In the genomic region with DNA sequence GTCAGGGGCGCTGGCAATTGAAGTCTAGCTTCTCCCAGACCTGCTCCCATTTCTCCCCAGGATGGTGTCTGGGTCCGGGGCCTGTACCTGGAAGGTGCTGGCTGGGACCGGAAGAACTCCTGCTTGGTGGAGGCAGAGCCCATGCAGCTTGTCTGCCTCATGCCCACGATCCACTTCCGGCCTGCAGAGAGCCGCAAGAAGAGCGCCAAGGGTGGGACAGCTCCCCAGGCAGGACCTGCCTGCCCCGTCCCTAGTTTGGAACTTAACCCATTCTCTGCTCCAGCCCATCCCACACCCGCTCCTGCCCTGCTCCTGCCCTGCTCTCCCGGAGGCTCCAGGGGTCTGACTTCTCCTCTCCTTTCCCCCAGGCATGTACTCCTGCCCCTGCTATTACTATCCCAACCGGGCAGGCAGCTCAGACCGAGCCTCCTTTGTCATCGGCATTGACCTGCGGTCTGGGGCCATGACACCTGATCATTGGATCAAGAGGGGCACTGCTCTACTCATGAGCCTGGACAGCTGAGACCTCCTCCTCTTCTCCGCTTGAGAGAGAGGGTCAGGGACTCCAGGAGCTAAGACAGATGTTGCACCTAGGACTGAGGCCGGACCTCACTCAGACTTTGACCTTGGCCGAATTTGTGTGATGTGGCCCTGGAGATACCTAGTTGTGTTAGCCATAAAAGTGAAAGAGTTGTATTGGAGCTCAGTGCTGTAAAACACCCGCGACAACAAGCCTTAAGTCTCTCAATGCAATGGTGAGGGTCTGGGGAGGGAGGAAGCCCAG, we compare ENCODE assay signal across 1 cellular context.
TF ChIP-seq lines count a peak whose summit lies in the region.

No MANE protein-coding gene starts in this region.

TF ChIP-seq in HepG2, 621 proteins besides CTCF, POLR2A, EP300 and RAD21 (continued from another document and continues in another):
- TF ChIP-seq, protein P1, sequence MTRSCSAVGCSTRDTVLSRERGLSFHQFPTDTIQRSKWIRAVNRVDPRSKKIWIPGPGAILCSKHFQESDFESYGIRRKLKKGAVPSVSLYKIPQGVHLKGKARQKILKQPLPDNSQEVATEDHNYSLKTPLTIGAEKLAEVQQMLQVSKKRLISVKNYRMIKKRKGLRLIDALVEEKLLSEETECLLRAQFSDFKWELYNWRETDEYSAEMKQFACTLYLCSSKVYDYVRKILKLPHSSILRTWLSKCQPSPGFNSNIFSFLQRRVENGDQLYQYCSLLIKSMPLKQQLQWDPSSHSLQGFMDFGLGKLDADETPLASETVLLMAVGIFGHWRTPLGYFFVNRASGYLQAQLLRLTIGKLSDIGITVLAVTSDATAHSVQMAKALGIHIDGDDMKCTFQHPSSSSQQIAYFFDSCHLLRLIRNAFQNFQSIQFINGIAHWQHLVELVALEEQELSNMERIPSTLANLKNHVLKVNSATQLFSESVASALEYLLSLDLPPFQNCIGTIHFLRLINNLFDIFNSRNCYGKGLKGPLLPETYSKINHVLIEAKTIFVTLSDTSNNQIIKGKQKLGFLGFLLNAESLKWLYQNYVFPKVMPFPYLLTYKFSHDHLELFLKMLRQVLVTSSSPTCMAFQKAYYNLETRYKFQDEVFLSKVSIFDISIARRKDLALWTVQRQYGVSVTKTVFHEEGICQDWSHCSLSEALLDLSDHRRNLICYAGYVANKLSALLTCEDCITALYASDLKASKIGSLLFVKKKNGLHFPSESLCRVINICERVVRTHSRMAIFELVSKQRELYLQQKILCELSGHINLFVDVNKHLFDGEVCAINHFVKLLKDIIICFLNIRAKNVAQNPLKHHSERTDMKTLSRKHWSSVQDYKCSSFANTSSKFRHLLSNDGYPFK (CRISPR knock-in tag; IDR thresholded peaks at IDR 0.05; ENCODE audit: borderline replicate concordance): no peak
- TF ChIP-seq POGZ (CRISPR knock-in tag; IDR thresholded peaks at IDR 0.05) (no peak), ZNF44 (CRISPR knock-in tag; IDR thresholded peaks at IDR 0.05) (no peak), ZNF749 (CRISPR knock-in tag; IDR thresholded peaks at IDR 0.05; ENCODE audit: borderline replicate concordance) (no peak), ZNF543 (CRISPR knock-in tag; IDR thresholded peaks at IDR 0.05) (no peak), NFATC3 (CRISPR knock-in tag; IDR thresholded peaks at IDR 0.05) (0 out of 2 replicates have a peak, but pooled peaks have one; percentile 12), ETV5 (CRISPR knock-in tag; IDR thresholded peaks at IDR 0.05; ENCODE audit: borderline replicate concordance) (0 out of 2 replicates have a peak, but pooled peaks have one; percentile 9), MTA1 (CRISPR knock-in tag; IDR thresholded peaks at IDR 0.05; ENCODE audit: borderline replicate concordance) (no peak), SRSF1 (optimal IDR thresholded peaks at IDR 0.05; ENCODE audit: low read depth, low read length) (no peak), ZNF678 (CRISPR knock-in tag; IDR thresholded peaks at IDR 0.05) (no peak), GABPA (IDR thresholded peaks at IDR 0.05; ENCODE audit: low read depth, low read length) (no peak), GABPA (CRISPR knock-in tag; IDR thresholded peaks at IDR 0.05; ENCODE audit: low read depth) (peak; percentile 71), XRCC5 (optimal IDR thresholded peaks at IDR 0.05; ENCODE audit: low read length) (no peak), PHF5A (CRISPR knock-in tag; IDR thresholded peaks at IDR 0.05; ENCODE audit: low read depth, unreplicated experiment) (no peak), NBN (conservative IDR thresholded peaks at IDR 0.05) (no peak), ZNF317 (CRISPR knock-in tag; IDR thresholded peaks at IDR 0.05) (0 out of 2 replicates have a peak, but pooled peaks have one; percentile 16), ZNF446 (CRISPR knock-in tag; IDR thresholded peaks at IDR 0.05) (no peak), ZNF468 (CRISPR knock-in tag; IDR thresholded peaks at IDR 0.05) (no peak), ZNF382 (CRISPR knock-in tag; IDR thresholded peaks at IDR 0.05; ENCODE audit: borderline replicate concordance) (no peak), TGIF2 (CRISPR knock-in tag; IDR thresholded peaks at IDR 0.05) (peak; percentile 24; the same call in 1 of the 2 replicates), NFE2L1 (CRISPR knock-in tag; IDR thresholded peaks at IDR 0.05; ENCODE audit: borderline replicate concordance) (no peak), POLR2G (IDR thresholded peaks at IDR 0.05; ENCODE audit: low read depth, low read length) (0 out of 2 replicates have a peak, but pooled peaks have one; percentile 50), ZBTB21 (CRISPR knock-in tag; IDR thresholded peaks at IDR 0.05) (no peak), MAF1 (CRISPR knock-in tag; IDR thresholded peaks at IDR 0.05; ENCODE audit: borderline replicate concordance) (no peak), SCMH1 (CRISPR knock-in tag; IDR thresholded peaks at IDR 0.05; ENCODE audit: borderline replicate concordance) (no peak), BORCS8-MEF2B (CRISPR knock-in tag; IDR thresholded peaks at IDR 0.05) (no peak), HES4 (CRISPR knock-in tag; IDR thresholded peaks at IDR 0.05; ENCODE audit: borderline replicate concordance) (no peak), ZNF326 (CRISPR knock-in tag; IDR thresholded peaks at IDR 0.05; ENCODE audit: borderline replicate concordance) (no peak), ZNF776 (CRISPR knock-in tag; IDR thresholded peaks at IDR 0.05) (no peak), ZNF10 (CRISPR knock-in tag; IDR thresholded peaks at IDR 0.05; ENCODE audit: borderline replicate concordance, low read depth) (no peak), ZNF121 (CRISPR knock-in tag; IDR thresholded peaks at IDR 0.05) (0 out of 2 replicates have a peak, but pooled peaks have one; percentile 32), ZNF572 (CRISPR knock-in tag; IDR thresholded peaks at IDR 0.05) (0 out of 2 replicates have a peak, but pooled peaks have one; percentile 82), ZNF329 (CRISPR knock-in tag; IDR thresholded peaks at IDR 0.05; ENCODE audit: low read depth) (no peak), ESRRA (CRISPR knock-in tag; IDR thresholded peaks at IDR 0.05; ENCODE audit: low read depth) (no peak), XBP1 (CRISPR knock-in tag; IDR thresholded peaks at IDR 0.05) (no peak)
- TF ChIP-seq, protein P2, sequence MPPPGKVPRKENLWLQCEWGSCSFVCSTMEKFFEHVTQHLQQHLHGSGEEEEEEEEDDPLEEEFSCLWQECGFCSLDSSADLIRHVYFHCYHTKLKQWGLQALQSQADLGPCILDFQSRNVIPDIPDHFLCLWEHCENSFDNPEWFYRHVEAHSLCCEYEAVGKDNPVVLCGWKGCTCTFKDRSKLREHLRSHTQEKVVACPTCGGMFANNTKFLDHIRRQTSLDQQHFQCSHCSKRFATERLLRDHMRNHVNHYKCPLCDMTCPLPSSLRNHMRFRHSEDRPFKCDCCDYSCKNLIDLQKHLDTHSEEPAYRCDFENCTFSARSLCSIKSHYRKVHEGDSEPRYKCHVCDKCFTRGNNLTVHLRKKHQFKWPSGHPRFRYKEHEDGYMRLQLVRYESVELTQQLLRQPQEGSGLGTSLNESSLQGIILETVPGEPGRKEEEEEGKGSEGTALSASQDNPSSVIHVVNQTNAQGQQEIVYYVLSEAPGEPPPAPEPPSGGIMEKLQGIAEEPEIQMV (CRISPR knock-in tag; IDR thresholded peaks at IDR 0.05; ENCODE audit: low read depth): no peak
- TF ChIP-seq, protein P3, sequence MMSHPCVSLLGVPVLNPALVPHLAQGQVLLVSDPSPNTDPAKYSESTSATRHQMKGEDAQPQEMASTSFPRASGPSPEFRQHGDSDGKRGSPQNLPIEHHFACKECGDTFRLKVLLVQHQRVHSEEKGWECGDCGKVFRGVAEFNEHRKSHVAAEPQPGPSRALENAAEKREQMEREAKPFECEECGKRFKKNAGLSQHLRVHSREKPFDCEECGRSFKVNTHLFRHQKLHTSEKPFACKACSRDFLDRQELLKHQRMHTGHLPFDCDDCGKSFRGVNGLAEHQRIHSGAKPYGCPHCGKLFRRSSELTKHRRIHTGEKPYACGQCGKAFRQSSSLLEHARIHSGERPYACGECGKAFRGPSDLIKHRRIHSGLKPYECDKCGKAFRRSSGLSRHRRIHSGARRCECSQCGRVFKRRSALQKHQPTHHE (CRISPR knock-in tag; IDR thresholded peaks at IDR 0.05; ENCODE audit: borderline replicate concordance): no peak
- TF ChIP-seq, protein P4, sequence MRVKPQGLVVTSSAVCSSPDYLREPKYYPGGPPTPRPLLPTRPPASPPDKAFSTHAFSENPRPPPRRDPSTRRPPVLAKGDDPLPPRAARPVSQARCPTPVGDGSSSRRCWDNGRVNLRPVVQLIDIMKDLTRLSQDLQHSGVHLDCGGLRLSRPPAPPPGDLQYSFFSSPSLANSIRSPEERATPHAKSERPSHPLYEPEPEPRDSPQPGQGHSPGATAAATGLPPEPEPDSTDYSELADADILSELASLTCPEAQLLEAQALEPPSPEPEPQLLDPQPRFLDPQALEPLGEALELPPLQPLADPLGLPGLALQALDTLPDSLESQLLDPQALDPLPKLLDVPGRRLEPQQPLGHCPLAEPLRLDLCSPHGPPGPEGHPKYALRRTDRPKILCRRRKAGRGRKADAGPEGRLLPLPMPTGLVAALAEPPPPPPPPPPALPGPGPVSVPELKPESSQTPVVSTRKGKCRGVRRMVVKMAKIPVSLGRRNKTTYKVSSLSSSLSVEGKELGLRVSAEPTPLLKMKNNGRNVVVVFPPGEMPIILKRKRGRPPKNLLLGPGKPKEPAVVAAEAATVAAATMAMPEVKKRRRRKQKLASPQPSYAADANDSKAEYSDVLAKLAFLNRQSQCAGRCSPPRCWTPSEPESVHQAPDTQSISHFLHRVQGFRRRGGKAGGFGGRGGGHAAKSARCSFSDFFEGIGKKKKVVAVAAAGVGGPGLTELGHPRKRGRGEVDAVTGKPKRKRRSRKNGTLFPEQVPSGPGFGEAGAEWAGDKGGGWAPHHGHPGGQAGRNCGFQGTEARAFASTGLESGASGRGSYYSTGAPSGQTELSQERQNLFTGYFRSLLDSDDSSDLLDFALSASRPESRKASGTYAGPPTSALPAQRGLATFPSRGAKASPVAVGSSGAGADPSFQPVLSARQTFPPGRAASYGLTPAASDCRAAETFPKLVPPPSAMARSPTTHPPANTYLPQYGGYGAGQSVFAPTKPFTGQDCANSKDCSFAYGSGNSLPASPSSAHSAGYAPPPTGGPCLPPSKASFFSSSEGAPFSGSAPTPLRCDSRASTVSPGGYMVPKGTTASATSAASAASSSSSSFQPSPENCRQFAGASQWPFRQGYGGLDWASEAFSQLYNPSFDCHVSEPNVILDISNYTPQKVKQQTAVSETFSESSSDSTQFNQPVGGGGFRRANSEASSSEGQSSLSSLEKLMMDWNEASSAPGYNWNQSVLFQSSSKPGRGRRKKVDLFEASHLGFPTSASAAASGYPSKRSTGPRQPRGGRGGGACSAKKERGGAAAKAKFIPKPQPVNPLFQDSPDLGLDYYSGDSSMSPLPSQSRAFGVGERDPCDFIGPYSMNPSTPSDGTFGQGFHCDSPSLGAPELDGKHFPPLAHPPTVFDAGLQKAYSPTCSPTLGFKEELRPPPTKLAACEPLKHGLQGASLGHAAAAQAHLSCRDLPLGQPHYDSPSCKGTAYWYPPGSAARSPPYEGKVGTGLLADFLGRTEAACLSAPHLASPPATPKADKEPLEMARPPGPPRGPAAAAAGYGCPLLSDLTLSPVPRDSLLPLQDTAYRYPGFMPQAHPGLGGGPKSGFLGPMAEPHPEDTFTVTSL (CRISPR knock-in tag; IDR thresholded peaks at IDR 0.05; ENCODE audit: borderline replicate concordance): no peak; the same call in 1 of the 2 replicates
- TF ChIP-seq, protein P5, sequence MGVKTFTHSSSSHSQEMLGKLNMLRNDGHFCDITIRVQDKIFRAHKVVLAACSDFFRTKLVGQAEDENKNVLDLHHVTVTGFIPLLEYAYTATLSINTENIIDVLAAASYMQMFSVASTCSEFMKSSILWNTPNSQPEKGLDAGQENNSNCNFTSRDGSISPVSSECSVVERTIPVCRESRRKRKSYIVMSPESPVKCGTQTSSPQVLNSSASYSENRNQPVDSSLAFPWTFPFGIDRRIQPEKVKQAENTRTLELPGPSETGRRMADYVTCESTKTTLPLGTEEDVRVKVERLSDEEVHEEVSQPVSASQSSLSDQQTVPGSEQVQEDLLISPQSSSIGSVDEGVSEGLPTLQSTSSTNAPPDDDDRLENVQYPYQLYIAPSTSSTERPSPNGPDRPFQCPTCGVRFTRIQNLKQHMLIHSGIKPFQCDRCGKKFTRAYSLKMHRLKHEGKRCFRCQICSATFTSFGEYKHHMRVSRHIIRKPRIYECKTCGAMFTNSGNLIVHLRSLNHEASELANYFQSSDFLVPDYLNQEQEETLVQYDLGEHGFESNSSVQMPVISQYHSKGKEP (CRISPR knock-in tag; IDR thresholded peaks at IDR 0.05): no peak
- TF ChIP-seq, protein P6, sequence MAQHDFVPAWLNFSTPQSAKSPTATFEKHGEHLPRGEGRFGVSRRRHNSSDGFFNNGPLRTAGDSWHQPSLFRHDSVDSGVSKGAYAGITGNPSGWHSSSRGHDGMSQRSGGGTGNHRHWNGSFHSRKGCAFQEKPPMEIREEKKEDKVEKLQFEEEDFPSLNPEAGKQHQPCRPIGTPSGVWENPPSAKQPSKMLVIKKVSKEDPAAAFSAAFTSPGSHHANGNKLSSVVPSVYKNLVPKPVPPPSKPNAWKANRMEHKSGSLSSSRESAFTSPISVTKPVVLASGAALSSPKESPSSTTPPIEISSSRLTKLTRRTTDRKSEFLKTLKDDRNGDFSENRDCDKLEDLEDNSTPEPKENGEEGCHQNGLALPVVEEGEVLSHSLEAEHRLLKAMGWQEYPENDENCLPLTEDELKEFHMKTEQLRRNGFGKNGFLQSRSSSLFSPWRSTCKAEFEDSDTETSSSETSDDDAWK (CRISPR knock-in tag; IDR thresholded peaks at IDR 0.05): no peak
- TF ChIP-seq, protein P7, sequence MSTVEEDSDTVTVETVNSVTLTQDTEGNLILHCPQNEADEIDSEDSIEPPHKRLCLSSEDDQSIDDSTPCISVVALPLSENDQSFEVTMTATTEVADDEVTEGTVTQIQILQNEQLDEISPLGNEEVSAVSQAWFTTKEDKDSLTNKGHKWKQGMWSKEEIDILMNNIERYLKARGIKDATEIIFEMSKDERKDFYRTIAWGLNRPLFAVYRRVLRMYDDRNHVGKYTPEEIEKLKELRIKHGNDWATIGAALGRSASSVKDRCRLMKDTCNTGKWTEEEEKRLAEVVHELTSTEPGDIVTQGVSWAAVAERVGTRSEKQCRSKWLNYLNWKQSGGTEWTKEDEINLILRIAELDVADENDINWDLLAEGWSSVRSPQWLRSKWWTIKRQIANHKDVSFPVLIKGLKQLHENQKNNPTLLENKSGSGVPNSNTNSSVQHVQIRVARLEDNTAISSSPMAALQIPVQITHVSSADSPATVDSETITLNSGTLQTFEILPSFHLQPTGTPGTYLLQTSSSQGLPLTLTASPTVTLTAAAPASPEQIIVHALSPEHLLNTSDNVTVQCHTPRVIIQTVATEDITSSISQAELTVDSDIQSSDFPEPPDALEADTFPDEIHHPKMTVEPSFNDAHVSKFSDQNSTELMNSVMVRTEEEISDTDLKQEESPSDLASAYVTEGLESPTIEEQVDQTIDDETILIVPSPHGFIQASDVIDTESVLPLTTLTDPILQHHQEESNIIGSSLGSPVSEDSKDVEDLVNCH (CRISPR knock-in tag; IDR thresholded peaks at IDR 0.05): no peak
- TF ChIP-seq, protein P8, sequence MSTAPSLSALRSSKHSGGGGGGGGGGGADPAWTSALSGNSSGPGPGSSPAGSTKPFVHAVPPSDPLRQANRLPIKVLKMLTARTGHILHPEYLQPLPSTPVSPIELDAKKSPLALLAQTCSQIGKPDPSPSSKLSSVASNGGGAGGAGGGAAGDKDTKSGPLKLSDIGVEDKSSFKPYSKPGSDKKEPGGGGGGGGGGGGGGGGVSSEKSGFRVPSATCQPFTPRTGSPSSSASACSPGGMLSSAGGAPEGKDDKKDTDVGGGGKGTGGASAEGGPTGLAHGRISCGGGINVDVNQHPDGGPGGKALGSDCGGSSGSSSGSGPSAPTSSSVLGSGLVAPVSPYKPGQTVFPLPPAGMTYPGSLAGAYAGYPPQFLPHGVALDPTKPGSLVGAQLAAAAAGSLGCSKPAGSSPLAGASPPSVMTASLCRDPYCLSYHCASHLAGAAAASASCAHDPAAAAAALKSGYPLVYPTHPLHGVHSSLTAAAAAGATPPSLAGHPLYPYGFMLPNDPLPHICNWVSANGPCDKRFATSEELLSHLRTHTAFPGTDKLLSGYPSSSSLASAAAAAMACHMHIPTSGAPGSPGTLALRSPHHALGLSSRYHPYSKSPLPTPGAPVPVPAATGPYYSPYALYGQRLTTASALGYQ (CRISPR knock-in tag; IDR thresholded peaks at IDR 0.05): no peak
